8 cellular contexts compared by ENCODE assay signal in the genomic region with DNA sequence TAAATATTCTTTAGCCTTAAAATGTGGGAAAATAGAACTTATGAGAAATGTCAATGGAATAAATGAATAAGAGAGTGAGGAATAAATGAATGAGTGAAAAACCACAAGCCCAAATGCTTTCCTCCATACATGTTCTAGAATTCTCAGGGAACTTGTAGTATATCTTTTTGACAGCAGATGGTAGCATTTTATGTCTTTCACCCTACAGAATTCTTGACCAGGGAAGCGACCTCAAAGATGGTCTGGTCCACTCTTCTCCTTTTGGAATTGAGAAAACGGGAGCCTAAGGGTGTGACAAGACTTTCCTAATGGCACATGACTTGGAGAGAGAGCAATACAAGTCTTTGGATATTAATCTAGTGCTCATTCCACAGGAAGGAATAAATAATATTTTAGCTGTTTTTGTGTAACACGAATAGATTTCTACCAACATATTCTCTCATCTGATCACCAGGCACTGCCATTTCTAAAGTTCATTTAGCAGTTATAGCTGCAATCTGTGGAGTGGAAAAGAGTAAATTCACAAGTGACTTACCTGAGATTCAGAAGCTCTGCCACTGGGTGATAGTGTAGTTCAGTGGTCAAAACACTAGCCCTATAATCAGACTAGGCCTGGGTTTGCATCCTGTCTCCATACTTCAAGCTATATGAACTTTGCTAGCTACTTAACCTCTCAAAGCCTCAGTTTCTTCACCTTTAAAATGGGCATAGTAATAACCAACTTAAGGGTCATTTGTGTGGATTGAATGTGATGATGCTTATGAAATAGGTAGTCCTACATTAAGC. TPM values are rescaled to one million over a fixed set of nuclear protein-coding genes. Genes with fewer than 3 reads are reported as not detected.
DNase-seq lines count a peak whose midpoint lies in the region; ATAC-seq and TF ChIP-seq lines count a peak whose summit lies in the region.

No MANE protein-coding gene starts in this region.

- H3K4me1 ChIP-seq in CD8-positive, alpha-beta T cell (ENCODE audit: insufficient read depth, low read length) = peaks cover 54% of the 10 kb centered on the region
- H3K4me1 ChIP-seq in PC-9 (replicated peaks; ENCODE audit: insufficient read depth) (no peaks in the 10 kb centered on the region), endodermal cell (ENCODE audit: control insufficient read depth, insufficient read depth, low read length) (no peaks in the 10 kb centered on the region)

- 40 to 54% methylated on average over 2 to 3 of the region's 3 CpGs for WGBS in endodermal cell (ENCODE audit: insufficient coverage in 1 of 2, insufficient read length in 1 of 2), 2 experiments

- TF ChIP-seq CTCF in CD8-positive, alpha-beta T cell (IDR thresholded peaks at IDR 0.05) = peak; percentile 67
- peak; percentile 35 for TF ChIP-seq CTCF in GM20000 (IDR thresholded peaks at IDR 0.05; ENCODE audit: extremely low read depth, missing control alignments)
- peak; percentile 76 for TF ChIP-seq CTCF in PC-9 (conservative IDR thresholded peaks at IDR 0.05)
- TF ChIP-seq CTCF in endodermal cell (conservative IDR thresholded peaks at IDR 0.05) = peak; percentile 78
- TF ChIP-seq CTCF in neural cell (IDR thresholded peaks at IDR 0.05; ENCODE audit: poor library complexity, severe bottlenecking) = peak; percentile 59

- H3K27ac Mint-ChIP-seq in CD8-positive, alpha-beta T cell = peak overlapping the region; percentile 53
- no peak overlapping the region for H3K27ac Mint-ChIP-seq in endodermal cell

- no peaks in the 10 kb centered on the region for H3K36me3 ChIP-seq in CD8-positive, alpha-beta T cell (ENCODE audit: insufficient read depth, low read length)
- H3K36me3 ChIP-seq in PC-9 (ENCODE audit: low read depth) (no peaks in the 10 kb centered on the region), endodermal cell (ENCODE audit: control insufficient read depth, insufficient read depth, low read length) (no peaks in the 10 kb centered on the region), neural cell (ENCODE audit: insufficient read depth, low read length) (no peaks in the 10 kb centered on the region)

- no peak overlapping the region for H3K27ac ChIP-seq in CD8-positive, alpha-beta T cell (ENCODE audit: low read depth, low read length)
- H3K27ac ChIP-seq in PC-9 (no peak overlapping the region), endodermal cell (ENCODE audit: low read depth, low read length) (no peak overlapping the region), neural cell (ENCODE audit: low read length) (no peak overlapping the region)

- ATAC-seq in CD8-positive, alpha-beta T cell = no peak
- no peak for ATAC-seq in HG02970 (IDR thresholded peaks at IDR 0.05; ENCODE audit: low FRiP score, unreplicated experiment)
- no peak for ATAC-seq in esophagus mucosa

- no peak overlapping the region for H3K4me3 Mint-ChIP-seq in CD8-positive, alpha-beta T cell
- no peak overlapping the region for H3K4me3 Mint-ChIP-seq in endodermal cell

- no peaks in the 10 kb centered on the region for H3K27me3 ChIP-seq in CD8-positive, alpha-beta T cell (ENCODE audit: insufficient read depth, low read length)
- H3K27me3 ChIP-seq in PC-9 (ENCODE audit: insufficient read depth, low read depth) = no peaks in the 10 kb centered on the region
- H3K27me3 ChIP-seq in endodermal cell (ENCODE audit: control insufficient read depth, insufficient read depth, low read length, poor library complexity, severe bottlenecking) = peaks cover 35% of the 10 kb centered on the region
- no peaks in the 10 kb centered on the region for H3K27me3 ChIP-seq in neural cell (ENCODE audit: insufficient read depth, low read depth, low read length)

- H3K9ac ChIP-seq in endodermal cell (ENCODE audit: extremely low read depth, low read length, poor library complexity, severe bottlenecking) (no peak overlapping the region), neural cell (ENCODE audit: low read length) (no peak overlapping the region)

- H2AFZ ChIP-seq in PC-9 = no peak overlapping the region
- no peak overlapping the region for H2AFZ ChIP-seq in neural cell (ENCODE audit: low read depth, low read length)

- CTCF ChIA-PET in CD8-positive, alpha-beta T cell (lab: Charles Lee) = interaction anchor here (0.6 to 8.1 kb wide), 43 partner anchors 8 to 998 kb away, joined by 3 to 170 read pairs (median 7); partner anchors contain the start of genes F5, METTL18 and SELP
- CTCF ChIA-PET in PC-9 (lab: Charles Lee) = interaction anchor here (0.6 to 1.9 kb wide), 2 partner anchors 111 to 209 kb away, joined by 3 to 13 read pairs; no protein-coding TSS in a partner anchor

- no peaks in the 10 kb centered on the region for H3K27me3 Mint-ChIP-seq in CD8-positive, alpha-beta T cell (ENCODE audit: low read depth)
- H3K27me3 Mint-ChIP-seq in endodermal cell (ENCODE audit: insufficient read depth) = peaks cover 2% of the 10 kb centered on the region

- H3K36me3 Mint-ChIP-seq in CD8-positive, alpha-beta T cell = no peaks in the 10 kb centered on the region
- no peaks in the 10 kb centered on the region for H3K36me3 Mint-ChIP-seq in endodermal cell (ENCODE audit: low read depth)

- H3K4me1 Mint-ChIP-seq in CD8-positive, alpha-beta T cell (ENCODE audit: low read depth) = peaks cover 54% of the 10 kb centered on the region
- H3K4me1 Mint-ChIP-seq in endodermal cell = no peaks in the 10 kb centered on the region

- DNase-seq in CD8-positive, alpha-beta T cell = no peak
- DNase-seq in GM20000 (ENCODE audit: low spot score) = peak; percentile 21
- no peak for DNase-seq in PC-9
- no peak for DNase-seq in endodermal cell
- no peak for DNase-seq in stimulated activated CD4-positive, alpha-beta T cell treated with anti-CD3 and anti-CD28 coated beads, Interleukin-15, amount 100 ng/mL, for 24 hours

- intact Hi-C loops in CD8-positive, alpha-beta T cell (cut with DNase I, micrococcal nuclease) = loop anchor here (1.0 to 5.0 kb wide), 6 partner anchors 51 to 291 kb away; partner anchors contain the start of genes METTL18 (in 1 of the 2) and SCYL3 (in 1 of the 2)
- intact Hi-C loops in PC-9 (cut with micrococcal nuclease; ENCODE audit: unreplicated experiment) = loop anchor here (1.0 kb wide), 3 partner anchors 75 to 208 kb away; no protein-coding TSS in a partner anchor

- peaks cover 2% of the 10 kb centered on the region for H3K9me3 Mint-ChIP-seq in CD8-positive, alpha-beta T cell
- no peaks in the 10 kb centered on the region for H3K9me3 Mint-ChIP-seq in endodermal cell

- POLR2A ChIA-PET in CD8-positive, alpha-beta T cell (lab: Charles Lee) = interaction anchor here (0.8 to 5.4 kb wide), 10 partner anchors 10 to 111 kb away, joined by 3 to 102 read pairs (median 6); partner anchors contain the start of gene F5
- POLR2A ChIA-PET in PC-9 (lab: Charles Lee; ENCODE audit: unreplicated experiment) = no interaction called here

- H4K20me1 ChIP-seq in PC-9 (ENCODE audit: insufficient read depth) (no peaks in the 10 kb centered on the region), neural cell (ENCODE audit: insufficient read depth) (no peaks in the 10 kb centered on the region)

- no peak overlapping the region for H3K4me3 ChIP-seq in CD8-positive, alpha-beta T cell (ENCODE audit: low read depth, low read length)
- no peak overlapping the region for H3K4me3 ChIP-seq in PC-9
- no peak overlapping the region for H3K4me3 ChIP-seq in endodermal cell (ENCODE audit: low read length)
- no peak overlapping the region for H3K4me3 ChIP-seq in neural cell (ENCODE audit: low read length)

- H3F3A ChIP-seq in PC-9 (ENCODE audit: insufficient read depth, low read depth) (no peaks in the 10 kb centered on the region), neural cell (ENCODE audit: insufficient read depth, low read length, poor library complexity, severe bottlenecking) (no peaks in the 10 kb centered on the region)

- H3K9me2 ChIP-seq in PC-9 (ENCODE audit: insufficient read depth) (no peaks in the 10 kb centered on the region), neural cell (ENCODE audit: insufficient read depth, low read length) (no peaks in the 10 kb centered on the region)

- H3K4me2 ChIP-seq in PC-9 (no peak overlapping the region), neural cell (ENCODE audit: low read length) (no peak overlapping the region)

- TF ChIP-seq RAD21 in neural cell (conservative IDR thresholded peaks at IDR 0.05) = peak; percentile 60

- BruUV-seq in PC-9 (replicated peaks; lab: Mats Ljungman, UMichigan) = no TSS peak

- TF ChIP-seq EP300 in neural cell (conservative IDR thresholded peaks at IDR 0.05; ENCODE audit: poor library complexity, severe bottlenecking) = no peak

- no peaks in the 10 kb centered on the region for H3K9me3 ChIP-seq in CD8-positive, alpha-beta T cell (ENCODE audit: low read length)
- H3K9me3 ChIP-seq in PC-9 (ENCODE audit: insufficient read depth, low read depth) = no peaks in the 10 kb centered on the region
- no peaks in the 10 kb centered on the region for H3K9me3 ChIP-seq in endodermal cell (ENCODE audit: control insufficient read depth, low read length)
- H3K9me3 ChIP-seq in neural cell (ENCODE audit: low read length) = no peaks in the 10 kb centered on the region

- H3K79me2 ChIP-seq in PC-9 (ENCODE audit: low read depth) (no peaks in the 10 kb centered on the region), neural cell (replicated peaks; ENCODE audit: insufficient read depth, low read length) (no peaks in the 10 kb centered on the region)

TF ChIP-seq in neural cell, 6 proteins besides CTCF, POLR2A, EP300 and RAD21:
- TF ChIP-seq SMC3 (conservative IDR thresholded peaks at IDR 0.05; ENCODE audit: poor library complexity) (peak; percentile 67), TAF1 (IDR thresholded peaks at IDR 0.05; ENCODE audit: low read depth) (no peak)
TF ChIP-seq in neural cell: peak in this region for 1.

RNA-seq across cellular contexts. Expression of gene F5, which starts 15.0 kb away (rescaled TPM):
- total RNA-seq in CD8-positive, alpha-beta T cell = under 1 TPM; 0.28 to 0.30 TPM
- total RNA-seq in PC-9 (2021) = not detected in 2 replicates
- under 1 TPM; 0.04 to 0.09 TPM for total RNA-seq in endodermal cell
- 0.28 TPM for polyA plus RNA-seq in endodermal cell (2013, experiment 1 of 2)
- polyA plus RNA-seq in endodermal cell (2013, experiment 2 of 2) = 0.04 TPM
- 0.10 TPM in 1 of 2 replicates, not detected in the other for polyA plus RNA-seq in neural cell
- polyA minus RNA-seq in neural cell = 0.24 and 0.69 TPM in 2 replicates
- total RNA-seq in esophagus mucosa = 0.20 TPM

RNA-seq across cellular contexts. Expression of gene SELP, which starts 28.6 kb away (rescaled TPM):
- under 1 TPM; 0.43 to 0.81 TPM for total RNA-seq in CD8-positive, alpha-beta T cell
- total RNA-seq in PC-9 (2021) = not detected in 2 replicates
- not detected for total RNA-seq in endodermal cell
- polyA plus RNA-seq in endodermal cell (2013, experiment 1 of 2) = not detected
- not detected for polyA plus RNA-seq in endodermal cell (2013, experiment 2 of 2)
- polyA plus RNA-seq in neural cell = not detected in 2 replicates
- polyA minus RNA-seq in neural cell = not detected in 2 replicates
- 5.3 TPM for total RNA-seq in esophagus mucosa
